In genomic region chr12:115872212-115872611, GRCh38 we compare ENCODE assay signal across 19 cellular contexts.
DNase-seq lines count a peak whose midpoint lies in the region; ATAC-seq, FAIRE-seq and TF ChIP-seq lines count a peak whose summit lies in the region.
"Had no signal": no experiment of that assay in that cellular context is flagged by ENCODE, and none has a peak within 500 bp of the region (broad histone marks: within the 10 kb centered on the region; RNA-seq: fewer than 3 reads in every experiment).

No MANE protein-coding gene starts in this region.

- CTCF ChIA-PET in A549 (lab: Yijun Ruan, JAX): interaction anchor here (0.7 to 9.2 kb wide), 14 partner anchors 10 to 87 kb away, joined by 3 to 67 read pairs (median 4); no protein-coding TSS in a partner anchor
- CTCF ChIA-PET in activated CD4-positive, alpha-beta T cell treated with anti-CD3 and anti-CD28 coated beads, Interleukin-2, amount 10 ng/mL, durations not matched to agents 7 days and 5 days (lab: Charles Lee): interaction anchor here (0.7 to 1.1 kb wide), 3 partner anchors 10 to 1911 kb away, joined by 3 to 4 read pairs (median 3); no protein-coding TSS in a partner anchor

- WGBS in A549 (ENCODE audit: missing lambda C conversion rate): 38% methylated on average over 1 of the region's 1 CpG

- H3K9me3 ChIP-seq in A549: no peaks in the 10 kb centered on the region

- no peak for FAIRE-seq in A549 (lab: Jason Lieb, UNC)
- FAIRE-seq: H54 had no signal

- peak overlapping the region; percentile 2 to 22; a peak in 3 of 6 replicates for H3K27ac ChIP-seq in A549
- H3K27ac ChIP-seq: heart right ventricle had no signal

- no peak overlapping the region for H3K27ac Mint-ChIP-seq in activated CD4-positive, alpha-beta T cell treated with anti-CD3 and anti-CD28 coated beads, Interleukin-2, amount 10 ng/mL, durations not matched to agents 7 days and 5 days
- H3K27ac Mint-ChIP-seq: activated CD4-positive, alpha-beta memory T cell treated with anti-CD3 and anti-CD28 coated beads for 36 hours; activated naive CD4-positive, alpha-beta T cell treated with anti-CD3 and anti-CD28 coated beads for 36 hours; activated T-cell treated with anti-CD3 and anti-CD28 coated beads, Interleukin-2, amount 50 U/mL, for 24 hours; effector memory CD8-positive, alpha-beta T cell; T-cell had no signal

- no peak overlapping the region for H3K4me3 Mint-ChIP-seq in activated CD4-positive, alpha-beta T cell treated with anti-CD3 and anti-CD28 coated beads, Interleukin-2, amount 10 ng/mL, durations not matched to agents 7 days and 5 days
- H3K4me3 Mint-ChIP-seq: activated CD4-positive, alpha-beta memory T cell treated with anti-CD3 and anti-CD28 coated beads for 36 hours; activated naive CD4-positive, alpha-beta T cell treated with anti-CD3 and anti-CD28 coated beads for 36 hours; activated T-cell treated with anti-CD3 and anti-CD28 coated beads, Interleukin-2, amount 50 U/mL, for 24 hours; CD4-positive, CD25-positive, alpha-beta regulatory T cell; effector memory CD8-positive, alpha-beta T cell; T-cell had no signal

- H3K36me3 Mint-ChIP-seq in activated CD4-positive, alpha-beta T cell treated with anti-CD3 and anti-CD28 coated beads, Interleukin-2, amount 10 ng/mL, durations not matched to agents 7 days and 5 days (ENCODE audit: low read depth): no peaks in the 10 kb centered on the region
- H3K36me3 Mint-ChIP-seq: activated CD4-positive, alpha-beta memory T cell treated with anti-CD3 and anti-CD28 coated beads for 36 hours; CD4-positive, CD25-positive, alpha-beta regulatory T cell; T-cell had no signal

- peak overlapping the region; percentile 43 for H3K4me2 ChIP-seq in A549

- TF ChIP-seq POLR2A in A549 (IDR thresholded peaks at IDR 0.05; ENCODE audit: low read length): no peak

- no peaks in the 10 kb centered on the region for H3K4me1 Mint-ChIP-seq in activated CD4-positive, alpha-beta T cell treated with anti-CD3 and anti-CD28 coated beads, Interleukin-2, amount 10 ng/mL, durations not matched to agents 7 days and 5 days
- H3K4me1 Mint-ChIP-seq: CD4-positive, CD25-positive, alpha-beta regulatory T cell; T-cell had no signal

- peaks cover 36% of the 10 kb centered on the region for H3K4me1 ChIP-seq in A549

- POLR2A ChIA-PET in A549 (lab: Yijun Ruan, JAX): no interaction called here
- POLR2A ChIA-PET in activated CD4-positive, alpha-beta T cell treated with anti-CD3 and anti-CD28 coated beads, Interleukin-2, amount 10 ng/mL, durations not matched to agents 7 days and 5 days (lab: Charles Lee): no interaction called here

- no peak for TF ChIP-seq CTCF in A549 (IDR thresholded peaks at IDR 0.05)
- peak; percentile 3 for TF ChIP-seq CTCF in GM12873 (IDR thresholded peaks at IDR 0.05; ENCODE audit: insufficient read depth, low read depth, low read length, missing control alignments)

- DNase-seq in A549 (ENCODE audit: low read depth in 1 of 2, low spot score in 1 of 2) (no peak), NCI-H774 (lab: John Stamatoyannopoulos, UW) (peak; percentile 53), islet precursor cell (peak; percentile 95), iPS-NIHi7 (ENCODE audit: extremely low spot score) (no peak)
- DNase-seq in activated CD4-positive, alpha-beta T cell treated with anti-CD3 and anti-CD28 coated beads, Interleukin-2, amount 10 ng/mL, durations not matched to agents 7 days and 5 days: no peak
- DNase-seq: activated CD4-positive, alpha-beta memory T cell treated with anti-CD3 and anti-CD28 coated beads for 36 hours; activated naive CD4-positive, alpha-beta T cell treated with anti-CD3 and anti-CD28 coated beads for 36 hours; activated T-cell treated with anti-CD3 and anti-CD28 coated beads, Interleukin-2, amount 50 U/mL, for 24 hours; aorta; effector memory CD8-positive, alpha-beta T cell; heart right ventricle; kidney glomerular epithelial cell; stimulated activated naive CD8-positive, alpha-beta T cell treated with anti-CD3 and anti-CD28 coated beads, Interleukin-15, Interleukin-2, amounts not matched to agents 100 U/mL and 50 U/mL, for 24 hours; T-cell had no signal

- no peak; a peak in 1 of 6 replicates for ATAC-seq in A549
- no peak for ATAC-seq in GM21515 (IDR thresholded peaks at IDR 0.05; ENCODE audit: unreplicated experiment)
- ATAC-seq in HG02610 (IDR thresholded peaks at IDR 0.05; ENCODE audit: unreplicated experiment): no peak
- ATAC-seq: effector memory CD8-positive, alpha-beta T cell; stimulated activated naive CD8-positive, alpha-beta T cell treated with anti-CD3 and anti-CD28 coated beads, Interleukin-15, Interleukin-2, amounts not matched to agents 100 U/mL and 50 U/mL, for 24 hours; T-cell had no signal

- peaks cover 22% of the 10 kb centered on the region for H3K27me3 Mint-ChIP-seq in activated CD4-positive, alpha-beta T cell treated with anti-CD3 and anti-CD28 coated beads, Interleukin-2, amount 10 ng/mL, durations not matched to agents 7 days and 5 days
- H3K27me3 Mint-ChIP-seq: CD4-positive, CD25-positive, alpha-beta regulatory T cell had no signal

- H3K9me3 Mint-ChIP-seq in activated CD4-positive, alpha-beta T cell treated with anti-CD3 and anti-CD28 coated beads, Interleukin-2, amount 10 ng/mL, durations not matched to agents 7 days and 5 days: no peaks in the 10 kb centered on the region

- no peak for TF ChIP-seq EP300 in A549 (IDR thresholded peaks at IDR 0.05)

- no peak for TF ChIP-seq RAD21 in A549 (conservative IDR thresholded peaks at IDR 0.05 in 1 of 2, IDR thresholded peaks at IDR 0.05 in 1 of 2)

- H3K4me3 ChIP-seq in A549: no peak overlapping the region
- H3K4me3 ChIP-seq: heart right ventricle had no signal

TF ChIP-seq in A549, 52 proteins besides CTCF, POLR2A, EP300 and RAD21:
- TF ChIP-seq, protein P1, sequence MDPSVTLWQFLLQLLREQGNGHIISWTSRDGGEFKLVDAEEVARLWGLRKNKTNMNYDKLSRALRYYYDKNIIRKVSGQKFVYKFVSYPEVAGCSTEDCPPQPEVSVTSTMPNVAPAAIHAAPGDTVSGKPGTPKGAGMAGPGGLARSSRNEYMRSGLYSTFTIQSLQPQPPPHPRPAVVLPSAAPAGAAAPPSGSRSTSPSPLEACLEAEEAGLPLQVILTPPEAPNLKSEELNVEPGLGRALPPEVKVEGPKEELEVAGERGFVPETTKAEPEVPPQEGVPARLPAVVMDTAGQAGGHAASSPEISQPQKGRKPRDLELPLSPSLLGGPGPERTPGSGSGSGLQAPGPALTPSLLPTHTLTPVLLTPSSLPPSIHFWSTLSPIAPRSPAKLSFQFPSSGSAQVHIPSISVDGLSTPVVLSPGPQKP (IDR thresholded peaks at IDR 0.05; ENCODE audit: low read depth, low read length): no peak
- TF ChIP-seq, protein P2, sequence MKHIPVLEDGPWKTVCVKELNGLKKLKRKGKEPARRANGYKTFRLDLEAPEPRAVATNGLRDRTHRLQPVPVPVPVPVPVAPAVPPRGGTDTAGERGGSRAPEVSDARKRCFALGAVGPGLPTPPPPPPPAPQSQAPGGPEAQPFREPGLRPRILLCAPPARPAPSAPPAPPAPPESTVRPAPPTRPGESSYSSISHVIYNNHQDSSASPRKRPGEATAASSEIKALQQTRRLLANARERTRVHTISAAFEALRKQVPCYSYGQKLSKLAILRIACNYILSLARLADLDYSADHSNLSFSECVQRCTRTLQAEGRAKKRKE (CRISPR knock-in tag; IDR thresholded peaks at IDR 0.05; ENCODE audit: low read depth): no peak
- TF ChIP-seq EHF (CRISPR knock-in tag; IDR thresholded peaks at IDR 0.05) (no peak), MAFK (IDR thresholded peaks at IDR 0.05; ENCODE audit: partially characterized antibody) (no peak), RNF2 (IDR thresholded peaks at IDR 0.05; ENCODE audit: borderline replicate concordance, low read depth) (no peak), ZFP36 (IDR thresholded peaks at IDR 0.05; ENCODE audit: borderline replicate concordance, partially characterized antibody) (no peak), RCOR1 (IDR thresholded peaks at IDR 0.05; ENCODE audit: low read depth, low read length) (no peak), EHMT2 (IDR thresholded peaks at IDR 0.05; ENCODE audit: low read depth) (no peak), TP53 (CRISPR knock-in tag; IDR thresholded peaks at IDR 0.05) (no peak), MYC (IDR thresholded peaks at IDR 0.05; ENCODE audit: borderline replicate concordance, low read length) (no peak), ZSCAN20 (CRISPR knock-in tag; IDR thresholded peaks at IDR 0.05) (no peak), CBX2 (IDR thresholded peaks at IDR 0.05; ENCODE audit: borderline replicate concordance, low read depth) (no peak), ZNF302 (CRISPR knock-in tag; IDR thresholded peaks at IDR 0.05) (no peak), MAX (IDR thresholded peaks at IDR 0.05) (no peak), FOSB (CRISPR knock-in tag; IDR thresholded peaks at IDR 0.05) (no peak), NPAS2 (CRISPR knock-in tag; IDR thresholded peaks at IDR 0.05; ENCODE audit: borderline replicate concordance) (no peak), RARB (CRISPR knock-in tag; IDR thresholded peaks at IDR 0.05) (no peak)
- TF ChIP-seq, protein P3, sequence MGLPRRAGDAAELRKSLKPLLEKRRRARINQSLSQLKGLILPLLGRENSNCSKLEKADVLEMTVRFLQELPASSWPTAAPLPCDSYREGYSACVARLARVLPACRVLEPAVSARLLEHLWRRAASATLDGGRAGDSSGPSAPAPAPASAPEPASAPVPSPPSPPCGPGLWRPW (IDR thresholded peaks at IDR 0.05): no peak

Comparison
In these comparisons a context has a peak if more than half of its experiments do, and no peak if none do; other contexts are left out.
1. DNase-seq: peak in NCI-H774 (single experiment) and islet precursor cell (single experiment); none in A549 (0 of 2), iPS-NIHi7 (single experiment) and activated CD4-positive, alpha-beta T cell treated with anti-CD3 and anti-CD28 coated beads, Interleukin-2, amount 10 ng/mL, durations not matched to agents 7 days and 5 days (single experiment).